8 cellular contexts compared by ENCODE assay signal in the genomic region with DNA sequence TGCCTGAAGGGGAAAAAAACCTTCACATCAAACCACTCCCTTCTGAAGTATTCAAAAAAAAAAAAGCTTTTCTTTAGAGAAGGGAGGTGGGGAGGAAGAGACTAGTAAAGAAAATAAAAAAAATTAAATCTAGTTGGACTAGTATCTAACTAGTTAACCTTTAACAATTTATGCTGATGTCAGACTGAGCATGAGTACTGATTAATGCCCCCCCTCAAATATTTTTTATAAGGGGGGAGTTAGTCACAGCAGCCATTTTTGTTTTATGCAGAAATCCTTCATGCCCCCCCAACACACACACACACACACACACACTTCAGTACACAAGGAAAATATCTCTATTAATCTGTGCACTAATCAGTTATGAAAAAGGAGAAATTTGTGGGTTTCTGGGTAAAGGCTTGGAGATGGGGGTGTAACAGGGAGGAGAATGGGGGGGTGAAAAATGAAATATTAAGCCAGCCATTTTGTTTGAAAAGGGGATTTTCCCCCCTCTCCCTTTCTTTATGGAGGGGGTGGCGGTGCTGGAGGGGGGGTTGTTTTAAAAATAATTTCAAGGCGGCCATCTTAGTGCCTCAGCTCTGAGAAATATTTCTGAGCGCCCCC. TPM values are rescaled to one million over a fixed set of nuclear protein-coding genes. Genes with fewer than 3 reads are reported as not detected.
A peak's percentile ranks its signal among the peaks of the same experiment; 100 is the strongest.
DNase-seq lines count a peak whose midpoint lies in the region; ATAC-seq and TF ChIP-seq lines count a peak whose summit lies in the region.

No MANE protein-coding gene starts in this region.

- H3K4me2 ChIP-seq in smooth muscle cell, result peak overlapping the region; percentile 82

- H3K36me3 ChIP-seq in KOPT-K1 (ENCODE audit: insufficient read depth, low read length) (0 out of 2 replicates have a peak, but pooled peaks cover 5% of the 10 kb centered on the region), smooth muscle cell (ENCODE audit: low read depth) (peaks cover 5% of the 10 kb centered on the region)

- H3K9me3 ChIP-seq in KOPT-K1 (ENCODE audit: insufficient read depth, low read length, poor library complexity, severe bottlenecking), result no peaks in the 10 kb centered on the region
- H3K9me3 ChIP-seq in smooth muscle cell (replicated peaks; ENCODE audit: low read depth), result no peaks in the 10 kb centered on the region

- 30% methylated on average over 3 of the region's 3 CpGs for WGBS in smooth muscle cell (ENCODE audit: low lambda C conversion rate)

- peaks cover 39% of the 10 kb centered on the region for H3K4me1 ChIP-seq in smooth muscle cell (ENCODE audit: low read depth)

- H4K20me1 ChIP-seq in smooth muscle cell (ENCODE audit: low read depth), result no peaks in the 10 kb centered on the region

- peaks cover 15% of the 10 kb centered on the region for H3F3A ChIP-seq in smooth muscle cell (ENCODE audit: low read depth)

- DNase-seq in COLO668 (lab: John Stamatoyannopoulos, UW; ENCODE audit: unreplicated experiment), result peak; percentile 1
- DNase-seq in activated CD4-positive, alpha-beta T cell treated with anti-CD3 and anti-CD28 coated beads, Interleukin-2, amount 50 U/mL, for 4 hours, result peak; percentile 34 to 41
- peak; percentile 41 for DNase-seq in fibroblast of pulmonary artery (ENCODE audit: low read depth)
- DNase-seq in smooth muscle cell (lab: John Stamatoyannopoulos, UW; ENCODE audit: unreplicated experiment), result no peak
- no peak for DNase-seq in substantia nigra (lab: John Stamatoyannopoulos, UW)

- H3K79me2 ChIP-seq in smooth muscle cell (ENCODE audit: low read depth), result peaks cover 11% of the 10 kb centered on the region

- H3K4me3 ChIP-seq in fibroblast of pulmonary artery (replicated peaks; ENCODE audit: low read depth, low read length), result peak overlapping the region; percentile 78
- H3K4me3 ChIP-seq in smooth muscle cell, result peak overlapping the region; percentile 87

- TF ChIP-seq CTCF in fibroblast of pulmonary artery (IDR thresholded peaks at IDR 0.05; ENCODE audit: low read length, missing control alignments) (no peak), smooth muscle cell (IDR thresholded peaks at IDR 0.05; ENCODE audit: borderline replicate concordance, insufficient read depth, poor library complexity, severe bottlenecking) (no peak)

- no peak for ATAC-seq in GM19351 (IDR thresholded peaks at IDR 0.05; ENCODE audit: unreplicated experiment)
- ATAC-seq in GM18867 (IDR thresholded peaks at IDR 0.05; ENCODE audit: unreplicated experiment), result no peak

- H3K9ac ChIP-seq in smooth muscle cell (ENCODE audit: low read depth), result peak overlapping the region; percentile 31

- H2AFZ ChIP-seq in smooth muscle cell (ENCODE audit: low read depth), result no peak overlapping the region

- no peaks in the 10 kb centered on the region for H3K27me3 ChIP-seq in smooth muscle cell (ENCODE audit: low read depth)

- H3K27ac ChIP-seq in KOPT-K1 (ENCODE audit: low read depth, low read length, poor library complexity, severe bottlenecking) (peak overlapping the region; percentile 21), smooth muscle cell (ENCODE audit: low read depth) (peak overlapping the region; percentile 17), substantia nigra (ENCODE audit: low read depth, low read length, poor library complexity, severe bottlenecking) (no peak overlapping the region)

RNA-seq across cellular contexts. Expression of gene CHD3, which starts 4.7 kb away (rescaled TPM):
- total RNA-seq in smooth muscle cell, result 28.5 and 34.9 TPM in 2 replicates
- 16.3 and 23.5 TPM in 2 replicates for polyA plus RNA-seq in smooth muscle cell

RNA-seq across cellular contexts. Expression of gene CYB5D1, which starts 26.1 kb away (rescaled TPM):
- 8.6 and 9.3 TPM in 2 replicates for total RNA-seq in smooth muscle cell
- 6.6 and 7.9 TPM in 2 replicates for polyA plus RNA-seq in smooth muscle cell

RNA-seq across cellular contexts. Expression of gene NAA38, which starts 26.5 kb away (rescaled TPM):
- 30.6 and 76.4 TPM in 2 replicates for total RNA-seq in smooth muscle cell
- polyA plus RNA-seq in smooth muscle cell, result 86.1 and 99.4 TPM in 2 replicates

RNA-seq across cellular contexts. Expression of gene TMEM88, which starts 29.0 kb away (rescaled TPM):
- total RNA-seq in smooth muscle cell, result 5.1 and 8.6 TPM in 2 replicates
- polyA plus RNA-seq in smooth muscle cell, result 12.7 and 16.1 TPM in 2 replicates

RNA-seq across cellular contexts. Expression of gene RNF227, which starts 32.2 kb away (rescaled TPM):
- 3.4 and 5.4 TPM in 2 replicates for total RNA-seq in smooth muscle cell
- polyA plus RNA-seq in smooth muscle cell, result 3.5 and 5.1 TPM in 2 replicates

Comparison
In these comparisons a context has a peak if more than half of its experiments do, and no peak if none do; other contexts are left out.
1. DNase-seq: peak in COLO668 (single experiment), activated CD4-positive, alpha-beta T cell treated with anti-CD3 and anti-CD28 coated beads, Interleukin-2, amount 50 U/mL, for 4 hours (2 of 2) and fibroblast of pulmonary artery (single experiment); none in smooth muscle cell (single experiment) and substantia nigra (0 of 49).